28 cellular contexts compared by ENCODE assay signal in the genomic region with DNA sequence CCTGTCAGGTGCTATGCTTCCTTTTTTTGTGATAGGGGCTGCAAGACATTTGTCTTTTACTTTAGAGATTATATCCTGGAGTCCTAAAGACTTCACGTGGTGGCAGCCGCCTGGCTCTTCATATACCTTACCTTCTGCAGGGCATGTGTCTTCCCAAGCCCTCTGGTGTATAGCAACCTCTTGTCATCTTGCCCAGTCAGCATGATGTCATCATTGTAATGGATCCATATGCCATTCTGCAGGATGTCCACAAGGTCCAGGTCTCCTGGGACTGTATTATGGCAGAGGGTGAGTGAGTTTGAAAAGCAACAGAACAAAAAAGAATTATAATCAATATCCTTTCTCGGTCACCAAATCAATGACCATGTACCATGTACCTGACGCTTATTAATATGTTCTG.
A peak's percentile ranks its signal among the peaks of the same experiment; 100 is the strongest.
DNase-seq lines count a peak whose midpoint lies in the region; ATAC-seq and TF ChIP-seq lines count a peak whose summit lies in the region.
"Had no signal": no experiment of that assay in that cellular context is flagged by ENCODE, and none has a peak within 500 bp of the region (broad histone marks: within the 10 kb centered on the region; RNA-seq: fewer than 3 reads in every experiment).

No MANE protein-coding gene starts in this region.

- H3K9me3 ChIP-seq in HEK293 (ENCODE audit: control insufficient read depth, insufficient read depth, low read depth, low read length) (no peaks in the 10 kb centered on the region), SK-N-SH (no peaks in the 10 kb centered on the region)
- H3K9me3 ChIP-seq: gastrocnemius medialis, Peyer's patch, thyroid gland, vagina had no signal

- no peaks in the 10 kb centered on the region for H4K20me1 ChIP-seq in SK-N-SH (ENCODE audit: insufficient read depth)

- H3K4me1 ChIP-seq in HEK293 (ENCODE audit: control insufficient read depth, insufficient read depth, low read length) = no peaks in the 10 kb centered on the region
- H3K4me1 ChIP-seq in SK-N-SH (ENCODE audit: control insufficient read depth in 1 of 2, insufficient read depth in 2 of 2, low read depth in 1 of 2, low read length in 1 of 2) = peaks cover 3 to 10% of the 10 kb centered on the region in 2 experiments; a peak in 1 of 4 replicates
- H3K4me1 ChIP-seq: Peyer's patch had no signal

- no peak overlapping the region for H3K27ac Mint-ChIP-seq in T-helper 2 cell treated with Interferon-gamma antibody and Interleukin-4, amounts not matched to agents 5 μg/mL and 100 μg/mL, for 36 hours
- H3K27ac Mint-ChIP-seq: activated B cell treated with CpG ODN at 0.5 μM for 24 hours; activated naive CD4-positive, alpha-beta T cell treated with anti-CD3 and anti-CD28 coated beads, Interleukin-2, amount 10 ng/mL, durations not matched to agents 7 days and 5 days; B cell; nephron progenitor cell; stimulated activated naive CD8-positive, alpha-beta T cell treated with anti-CD3 and anti-CD28 coated beads, Interleukin-15, amount 100 ng/mL, for 72 hours had no signal

- 83% methylated on average over 4 of the region's 4 CpGs for WGBS in SK-N-SH (ENCODE audit: low lambda C conversion rate)

- no peak overlapping the region for H3K4me2 ChIP-seq in SK-N-SH
- H3K4me2 ChIP-seq: hepatocyte had no signal

- no peaks in the 10 kb centered on the region for H3K36me3 Mint-ChIP-seq in T-helper 2 cell treated with Interferon-gamma antibody and Interleukin-4, amounts not matched to agents 5 μg/mL and 100 μg/mL, for 36 hours (ENCODE audit: low read depth)
- H3K36me3 Mint-ChIP-seq: activated naive CD4-positive, alpha-beta T cell treated with anti-CD3 and anti-CD28 coated beads, Interleukin-2, amount 10 ng/mL, durations not matched to agents 7 days and 5 days had no signal

- no peak overlapping the region for H3K4me3 Mint-ChIP-seq in T-helper 2 cell treated with Interferon-gamma antibody and Interleukin-4, amounts not matched to agents 5 μg/mL and 100 μg/mL, for 36 hours
- H3K4me3 Mint-ChIP-seq: activated B cell treated with CpG ODN at 0.5 μM for 24 hours; activated naive CD4-positive, alpha-beta T cell treated with anti-CD3 and anti-CD28 coated beads, Interleukin-2, amount 10 ng/mL, durations not matched to agents 7 days and 5 days; B cell; nephron progenitor cell; stimulated activated naive CD8-positive, alpha-beta T cell treated with anti-CD3 and anti-CD28 coated beads, Interleukin-15, amount 100 ng/mL, for 72 hours had no signal

- H3K27ac ChIP-seq in HEK293 (ENCODE audit: extremely low read depth, low read depth, low read length) (no peak overlapping the region), SK-N-SH (ENCODE audit: low read depth in 2 of 2, low read length in 1 of 2) (no peak overlapping the region)
- H3K27ac ChIP-seq: gastrocnemius medialis, hepatocyte, Peyer's patch, skin epidermis, thyroid gland, vagina had no signal

- no peak for TF ChIP-seq RAD21 in SK-N-SH (IDR thresholded peaks at IDR 0.05; ENCODE audit: low read length)

- ATAC-seq in HG02973 (IDR thresholded peaks at IDR 0.05; ENCODE audit: unreplicated experiment) = no peak
- ATAC-seq: gastrocnemius medialis; stimulated activated naive CD8-positive, alpha-beta T cell treated with anti-CD3 and anti-CD28 coated beads, Interleukin-15, amount 100 ng/mL, for 72 hours had no signal

- DNase-seq in NCI-H2171 treated with DMSO at 0.1 percent for 48 hours (lab: John Stamatoyannopoulos, UW) = peak; percentile 3
- no peak for DNase-seq in NCI-H2171 (lab: John Stamatoyannopoulos, UW)
- DNase-seq in SK-N-SH = no peak
- DNase-seq in foreskin fibroblast = peak; percentile 50 to 81
- no peak for DNase-seq in T-helper 2 cell treated with Interferon-gamma antibody and Interleukin-4, amounts not matched to agents 5 μg/mL and 100 μg/mL, for 36 hours (ENCODE audit: low spot score)
- DNase-seq in A172 (ENCODE audit: low spot score) = no peak
- DNase-seq: activated B cell treated with CpG ODN at 0.5 μM for 24 hours; activated CD4-positive, alpha-beta T cell treated with anti-CD3 and anti-CD28 coated beads, Interleukin-2, amount 50 U/mL, for 4 hours; activated naive CD4-positive, alpha-beta T cell treated with anti-CD3 and anti-CD28 coated beads, Interleukin-2, amount 10 ng/mL, durations not matched to agents 7 days and 5 days; amniotic stem cell; DMS79; effector CD4-positive, alpha-beta T cell; gastrocnemius medialis; NCI-H1092; NCI-H1930; NCI-H510A; nephron progenitor cell; Peyer's patch; SIG-M5; stimulated activated CD8-positive, alpha-beta memory T cell treated with anti-CD3 and anti-CD28 coated beads, Interleukin-4, amount 100 ng/mL, for 48 hours; stimulated activated naive CD8-positive, alpha-beta T cell treated with anti-CD3 and anti-CD28 coated beads, Interleukin-15, amount 100 ng/mL, for 72 hours; thyroid gland had no signal

- H3K9ac ChIP-seq in SK-N-SH = no peak overlapping the region

- CTCF ChIA-PET in HEK293 (lab: Yijun Ruan, JAX) (interaction anchor here (0.6 to 0.7 kb wide), 2 partner anchors 69 to 1118 kb away, joined by 3 read pairs; no protein-coding TSS in a partner anchor), SK-N-SH (lab: Yijun Ruan, JAX) (interaction anchor here (0.8 kb wide), 1 partner anchor 69 kb away, joined by 3 read pairs; no protein-coding TSS in a partner anchor)

- no peaks in the 10 kb centered on the region for H3K9me3 Mint-ChIP-seq in T-helper 2 cell treated with Interferon-gamma antibody and Interleukin-4, amounts not matched to agents 5 μg/mL and 100 μg/mL, for 36 hours
- H3K9me3 Mint-ChIP-seq: activated B cell treated with CpG ODN at 0.5 μM for 24 hours; activated naive CD4-positive, alpha-beta T cell treated with anti-CD3 and anti-CD28 coated beads, Interleukin-2, amount 10 ng/mL, durations not matched to agents 7 days and 5 days; stimulated activated naive CD8-positive, alpha-beta T cell treated with anti-CD3 and anti-CD28 coated beads, Interleukin-15, amount 100 ng/mL, for 72 hours had no signal

- no peak overlapping the region for H2AFZ ChIP-seq in SK-N-SH (ENCODE audit: low read depth)
- H2AFZ ChIP-seq: hepatocyte had no signal

- no peaks in the 10 kb centered on the region for H3K9me2 ChIP-seq in SK-N-SH

- no peaks in the 10 kb centered on the region for H3K27me3 Mint-ChIP-seq in T-helper 2 cell treated with Interferon-gamma antibody and Interleukin-4, amounts not matched to agents 5 μg/mL and 100 μg/mL, for 36 hours (ENCODE audit: low read depth)
- H3K27me3 Mint-ChIP-seq: activated naive CD4-positive, alpha-beta T cell treated with anti-CD3 and anti-CD28 coated beads, Interleukin-2, amount 10 ng/mL, durations not matched to agents 7 days and 5 days; stimulated activated naive CD8-positive, alpha-beta T cell treated with anti-CD3 and anti-CD28 coated beads, Interleukin-15, amount 100 ng/mL, for 72 hours had no signal

- no peak for TF ChIP-seq EP300 in SK-N-SH (IDR thresholded peaks at IDR 0.05; ENCODE audit: borderline replicate concordance in 1 of 2, low read depth in 1 of 2, low read length in 1 of 2)

- H3K27me3 ChIP-seq in SK-N-SH (ENCODE audit: insufficient read depth) = no peaks in the 10 kb centered on the region
- H3K27me3 ChIP-seq: gastrocnemius medialis, hepatocyte, Peyer's patch, thyroid gland, vagina had no signal

- H3K36me3 ChIP-seq in HEK293 (ENCODE audit: control insufficient read depth in 2 of 2, insufficient read depth in 1 of 2, low read length in 2 of 2) = no peaks in the 10 kb centered on the region
- no peaks in the 10 kb centered on the region for H3K36me3 ChIP-seq in SK-N-SH (replicated peaks in 1 of 2; ENCODE audit: control insufficient read depth in 1 of 2, insufficient read depth in 2 of 2, low read length in 1 of 2)
- H3K36me3 ChIP-seq: gastrocnemius medialis, Peyer's patch, thyroid gland, vagina had no signal

- POLR2A ChIA-PET in HEK293 (lab: Yijun Ruan, JAX) = no interaction called here
- POLR2A ChIA-PET in SK-N-SH (lab: Yijun Ruan, JAX) = no interaction called here

- TF ChIP-seq CTCF in HEK293 (tag by site-specific recombination; IDR thresholded peaks at IDR 0.05) (no peak), SK-N-SH (IDR thresholded peaks at IDR 0.05) (no peak), foreskin fibroblast (IDR thresholded peaks at IDR 0.05; ENCODE audit: low read depth, low read length) (no peak)

- no peaks in the 10 kb centered on the region for H3K4me1 Mint-ChIP-seq in T-helper 2 cell treated with Interferon-gamma antibody and Interleukin-4, amounts not matched to agents 5 μg/mL and 100 μg/mL, for 36 hours (ENCODE audit: low read depth)
- H3K4me1 Mint-ChIP-seq: activated B cell treated with CpG ODN at 0.5 μM for 24 hours; activated naive CD4-positive, alpha-beta T cell treated with anti-CD3 and anti-CD28 coated beads, Interleukin-2, amount 10 ng/mL, durations not matched to agents 7 days and 5 days; B cell; stimulated activated naive CD8-positive, alpha-beta T cell treated with anti-CD3 and anti-CD28 coated beads, Interleukin-15, amount 100 ng/mL, for 72 hours had no signal

- H3F3A ChIP-seq in SK-N-SH (replicated peaks; ENCODE audit: insufficient read depth) = peaks cover 13% of the 10 kb centered on the region

- no peaks in the 10 kb centered on the region for H3K79me2 ChIP-seq in SK-N-SH (ENCODE audit: insufficient read depth)
- H3K79me2 ChIP-seq: hepatocyte had no signal

- H3K4me3 ChIP-seq in HEK293 (ENCODE audit: low read depth, low read length) = no peak overlapping the region
- no peak overlapping the region for H3K4me3 ChIP-seq in SK-N-SH (ENCODE audit: low read depth in 2 of 2, low read length in 1 of 2)
- no peak overlapping the region for H3K4me3 ChIP-seq in foreskin fibroblast (ENCODE audit: low read depth in 1 of 2, low read length in 2 of 2)
- H3K4me3 ChIP-seq: gastrocnemius medialis, hepatocyte, Peyer's patch, skin epidermis, thyroid gland, vagina had no signal

TF ChIP-seq in SK-N-SH, 30 proteins besides CTCF, POLR2A, EP300 and RAD21:
- peak; percentile 52 for TF ChIP-seq TCF12 (IDR thresholded peaks at IDR 0.05)
- TF ChIP-seq, protein P1, sequence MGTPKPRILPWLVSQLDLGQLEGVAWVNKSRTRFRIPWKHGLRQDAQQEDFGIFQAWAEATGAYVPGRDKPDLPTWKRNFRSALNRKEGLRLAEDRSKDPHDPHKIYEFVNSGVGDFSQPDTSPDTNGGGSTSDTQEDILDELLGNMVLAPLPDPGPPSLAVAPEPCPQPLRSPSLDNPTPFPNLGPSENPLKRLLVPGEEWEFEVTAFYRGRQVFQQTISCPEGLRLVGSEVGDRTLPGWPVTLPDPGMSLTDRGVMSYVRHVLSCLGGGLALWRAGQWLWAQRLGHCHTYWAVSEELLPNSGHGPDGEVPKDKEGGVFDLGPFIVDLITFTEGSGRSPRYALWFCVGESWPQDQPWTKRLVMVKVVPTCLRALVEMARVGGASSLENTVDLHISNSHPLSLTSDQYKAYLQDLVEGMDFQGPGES (IDR thresholded peaks at IDR 0.05; ENCODE audit: low read depth, low read length) = no peak

Comparison
In these comparisons a context has a peak if more than half of its experiments do, and no peak if none do; other contexts are left out.
1. DNase-seq: peak in NCI-H2171 treated with DMSO at 0.1 percent for 48 hours (single experiment) and foreskin fibroblast (2 of 2); none in NCI-H2171 (single experiment), SK-N-SH (single experiment), T-helper 2 cell treated with Interferon-gamma antibody and Interleukin-4, amounts not matched to agents 5 μg/mL and 100 μg/mL, for 36 hours (single experiment) and A172 (single experiment).